ENCODE assay signal across 1 cellular context in genomic region chr10:68900427-68901105, GRCh38.
TF ChIP-seq lines count a peak whose summit lies in the region.

No MANE protein-coding gene starts in this region.

TF ChIP-seq in HepG2, 621 proteins besides CTCF, POLR2A, EP300 and RAD21 (continued from another document and continues in another):
- TF ChIP-seq ZNF318 (CRISPR knock-in tag; IDR thresholded peaks at IDR 0.05) (peak; percentile 76), REST (IDR thresholded peaks at IDR 0.05; ENCODE audit: borderline replicate concordance in 1 of 2, low read depth in 1 of 2, low read length in 2 of 2) (peak in 1 of 2 experiments; percentile 73; a peak in 2 of 4 replicates), NFE2L1 (CRISPR knock-in tag; IDR thresholded peaks at IDR 0.05; ENCODE audit: borderline replicate concordance) (peak; percentile 81; the same call in 1 of the 2 replicates), THYN1 (CRISPR knock-in tag; IDR thresholded peaks at IDR 0.05; ENCODE audit: borderline replicate concordance, low read depth) (no peak), MAZ (IDR thresholded peaks at IDR 0.05; ENCODE audit: borderline replicate concordance, low read depth, low read length) (no peak), MAZ (CRISPR knock-in tag; IDR thresholded peaks at IDR 0.05; ENCODE audit: low read depth) (peak; percentile 83), FOXK1 (CRISPR knock-in tag; IDR thresholded peaks at IDR 0.05; ENCODE audit: borderline replicate concordance, low read depth) (peak; percentile 59; the same call in 1 of the 2 replicates), ZNF609 (CRISPR knock-in tag; IDR thresholded peaks at IDR 0.05; ENCODE audit: borderline replicate concordance) (peak; percentile 48; the same call in 1 of the 2 replicates), NBN (conservative IDR thresholded peaks at IDR 0.05) (no peak), RCOR2 (CRISPR knock-in tag; IDR thresholded peaks at IDR 0.05) (no peak), ZNF44 (CRISPR knock-in tag; IDR thresholded peaks at IDR 0.05) (0 out of 2 replicates have a peak, but pooled peaks have one; percentile 45), ZNF781 (CRISPR knock-in tag; IDR thresholded peaks at IDR 0.05; ENCODE audit: borderline replicate concordance, not compliant biosample characterization) (peak; percentile 75), YY1 (IDR thresholded peaks at IDR 0.05; ENCODE audit: insufficient read depth, insufficient replicate concordance, low read depth, low read length) (peak; percentile 86), NKX3-1 (CRISPR knock-in tag; IDR thresholded peaks at IDR 0.05) (0 out of 2 replicates have a peak, but pooled peaks have one; percentile 77), ZBTB2 (CRISPR knock-in tag; IDR thresholded peaks at IDR 0.05; ENCODE audit: low read depth) (peak; percentile 83), ZNF441 (CRISPR knock-in tag; IDR thresholded peaks at IDR 0.05; ENCODE audit: borderline replicate concordance) (no peak; the same call in 1 of the 2 replicates), NRL (CRISPR knock-in tag; IDR thresholded peaks at IDR 0.05; ENCODE audit: borderline replicate concordance) (peak; percentile 86), PHF21A (CRISPR knock-in tag; IDR thresholded peaks at IDR 0.05) (peak; percentile 89; the same call in 1 of the 2 replicates), ZBTB10 (CRISPR knock-in tag; IDR thresholded peaks at IDR 0.05; ENCODE audit: borderline replicate concordance) (0 out of 2 replicates have a peak, but pooled peaks have one; percentile 64), PHF8 (CRISPR knock-in tag; IDR thresholded peaks at IDR 0.05) (peak; percentile 94), ZFAT (CRISPR knock-in tag; conservative IDR thresholded peaks at IDR 0.05) (no peak; the same call in 1 of the 2 replicates), BRF2 (CRISPR knock-in tag; IDR thresholded peaks at IDR 0.05) (peak; percentile 88)
